7 cellular contexts compared by ENCODE assay signal in the genomic region with DNA sequence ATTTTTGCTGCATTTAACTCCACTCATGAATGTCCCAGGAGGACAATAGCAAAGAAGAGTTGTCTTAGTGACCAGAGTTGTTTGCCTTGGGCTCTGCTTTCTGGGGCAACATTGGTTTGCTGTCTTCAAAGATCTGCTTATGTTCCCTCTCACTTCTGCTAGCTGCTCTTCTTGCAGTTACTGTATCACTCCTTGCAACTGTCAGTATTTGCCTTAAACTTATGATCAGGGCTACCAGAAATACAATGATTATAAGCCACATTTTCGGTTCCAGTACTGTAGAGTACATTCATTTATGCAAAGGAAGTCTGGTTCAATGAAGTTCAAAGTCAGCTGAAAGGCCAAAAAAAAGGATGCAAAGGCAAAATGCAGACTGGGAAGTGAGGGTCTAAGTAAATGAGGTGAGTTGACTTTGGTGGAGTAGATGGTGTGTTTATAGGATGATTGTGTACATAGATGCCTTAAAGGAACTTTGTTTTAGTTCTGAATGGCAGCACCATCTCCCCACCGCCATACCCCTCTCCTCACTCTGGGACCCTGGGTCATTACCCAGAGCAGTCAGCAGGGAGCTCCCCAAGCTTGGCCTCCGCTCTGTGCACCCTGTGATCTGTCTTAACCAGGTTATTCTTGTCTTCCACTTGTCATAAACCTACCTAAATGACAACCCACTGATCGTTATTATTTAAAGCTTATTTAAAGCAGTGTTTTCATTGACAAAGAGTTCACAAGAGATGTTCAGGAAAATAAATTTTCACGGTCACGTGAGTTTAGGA.
A peak's percentile ranks its signal among the peaks of the same experiment; 100 is the strongest.
DNase-seq lines count a peak whose midpoint lies in the region; ATAC-seq and TF ChIP-seq lines count a peak whose summit lies in the region.

No MANE protein-coding gene starts in this region.

- TF ChIP-seq CTCF in neural crest cell (conservative IDR thresholded peaks at IDR 0.05): peak; percentile 25
- no peak for TF ChIP-seq CTCF in MM.1S (IDR thresholded peaks at IDR 0.05; ENCODE audit: low read length)

- no peaks in the 10 kb centered on the region for H3K27me3 Mint-ChIP-seq in neural crest cell (ENCODE audit: low read depth)

- no peaks in the 10 kb centered on the region for H4K20me1 ChIP-seq in MM.1S (ENCODE audit: insufficient read depth, low read length)

- no peak overlapping the region for H3K27ac Mint-ChIP-seq in neural crest cell (ENCODE audit: unreplicated experiment)

- no peak overlapping the region for H3K9ac ChIP-seq in MM.1S (ENCODE audit: low read length)

- H3K9me3 Mint-ChIP-seq in neural crest cell: no peaks in the 10 kb centered on the region

- H3K79me2 ChIP-seq in MM.1S (ENCODE audit: low read length): no peaks in the 10 kb centered on the region

- no peaks in the 10 kb centered on the region for H3K36me3 ChIP-seq in MM.1S (replicated peaks; ENCODE audit: insufficient read depth, low read length)

- H3K4me2 ChIP-seq in MM.1S (ENCODE audit: low read depth, low read length): no peak overlapping the region

- no peaks in the 10 kb centered on the region for H3K9me2 ChIP-seq in MM.1S (replicated peaks; ENCODE audit: insufficient read depth, low read length)

- H3K4me3 ChIP-seq in MM.1S (ENCODE audit: low read length): no peak overlapping the region

- H2AFZ ChIP-seq in MM.1S (ENCODE audit: low read length): no peak overlapping the region

- ATAC-seq in GM18520 (IDR thresholded peaks at IDR 0.05; ENCODE audit: unreplicated experiment) (peak; percentile 40), HG02623 (IDR thresholded peaks at IDR 0.05; ENCODE audit: unreplicated experiment) (peak; percentile 56), GM21737 (IDR thresholded peaks at IDR 0.05; ENCODE audit: unreplicated experiment) (no peak)

- no peaks in the 10 kb centered on the region for H3K27me3 ChIP-seq in MM.1S (replicated peaks; ENCODE audit: insufficient read depth, low read length)

- no peaks in the 10 kb centered on the region for H3K36me3 Mint-ChIP-seq in neural crest cell (ENCODE audit: low read depth)

- no peaks in the 10 kb centered on the region for H3K9me3 ChIP-seq in MM.1S (replicated peaks; ENCODE audit: insufficient read depth, low read length)

- peaks cover 6% of the 10 kb centered on the region for H3K4me1 Mint-ChIP-seq in neural crest cell

- DNase-seq in activated CD4-positive, alpha-beta T cell treated with anti-CD3 and anti-CD28 coated beads, Interleukin-2, amount 50 U/mL, for 1 hour: peak; percentile 11
- no peak for DNase-seq in neural crest cell (ENCODE audit: low read depth, low spot score)
- DNase-seq in HCEC 1CT: no peak
- no peak for DNase-seq in MM.1S

- H3K27ac ChIP-seq in MM.1S (ENCODE audit: low read length): no peak overlapping the region

- no peaks in the 10 kb centered on the region for H3K4me1 ChIP-seq in MM.1S (ENCODE audit: low read length)

- H3K4me3 Mint-ChIP-seq in neural crest cell: no peak overlapping the region

- no peaks in the 10 kb centered on the region for H3F3A ChIP-seq in MM.1S (ENCODE audit: insufficient read depth, low read length)
